In genomic region chr10:124650820-124651401, GRCh38 we compare ENCODE assay signal across 8 cellular contexts.
A peak's percentile ranks its signal among the peaks of the same experiment; 100 is the strongest.
DNase-seq lines count a peak whose midpoint lies in the region; ATAC-seq and TF ChIP-seq lines count a peak whose summit lies in the region.
"Had no signal": no experiment of that assay in that cellular context is flagged by ENCODE, and none has a peak within 500 bp of the region (broad histone marks: within the 10 kb centered on the region; RNA-seq: fewer than 3 reads in every experiment).

No MANE protein-coding gene starts in this region.

- ATAC-seq in mucosa of descending colon: peak; percentile 30
- no peak for ATAC-seq in HG02938 (IDR thresholded peaks at IDR 0.05; ENCODE audit: unreplicated experiment)

- TF ChIP-seq POLR2A in transverse colon (IDR thresholded peaks at IDR 0.05): no peak

- H4K20me1 ChIP-seq in Loucy (ENCODE audit: insufficient read depth, low read length, poor library complexity, severe bottlenecking): peaks cover 5% of the 10 kb centered on the region

- no peak overlapping the region for H3K4me3 Mint-ChIP-seq in type B pancreatic cell

- no peaks in the 10 kb centered on the region for H3K9me3 Mint-ChIP-seq in type B pancreatic cell

- H3K4me3 ChIP-seq in Loucy (ENCODE audit: low read length, poor library complexity, severe bottlenecking) (peak overlapping the region; percentile 14), mucosa of descending colon (no peak overlapping the region), transverse colon (no peak overlapping the region), colonic mucosa (no peak overlapping the region)
- H3K4me3 ChIP-seq: cardiac muscle cell had no signal

- H3K27ac Mint-ChIP-seq in type B pancreatic cell: no peak overlapping the region

- TF ChIP-seq EP300 in transverse colon (IDR thresholded peaks at IDR 0.05; ENCODE audit: low read depth): no peak

- peak overlapping the region; percentile 46 for H3K9ac ChIP-seq in Loucy (ENCODE audit: low read depth, low read length, poor library complexity, severe bottlenecking)
- H3K9ac ChIP-seq in colonic mucosa (ENCODE audit: low read depth in 2 of 2, low read length in 2 of 2): no peak overlapping the region

- H3K79me2 ChIP-seq in Loucy (ENCODE audit: insufficient read depth, low read length): peaks cover 66% of the 10 kb centered on the region; the same call in 1 of the 2 replicates

- in situ Hi-C loops in transverse colon (cut with MboI; ENCODE audit: low pct_ligation_motif_present in 1 of 4, low pct_unique_long_range_greater_than_20kb in 1 of 4, low sequenced_read_pairs in 3 of 4): no loop called here

- peaks cover 4% of the 10 kb centered on the region for H3K36me3 Mint-ChIP-seq in type B pancreatic cell

- H3K36me3 ChIP-seq in Loucy (ENCODE audit: insufficient read depth, low read length): peaks cover 16% of the 10 kb centered on the region; the same call in 1 of the 2 replicates
- no peaks in the 10 kb centered on the region for H3K36me3 ChIP-seq in mucosa of descending colon (ENCODE audit: low read depth)
- no peaks in the 10 kb centered on the region for H3K36me3 ChIP-seq in transverse colon
- no peaks in the 10 kb centered on the region for H3K36me3 ChIP-seq in colonic mucosa
- H3K36me3 ChIP-seq: cardiac muscle cell had no signal

- no peaks in the 10 kb centered on the region for H3K9me3 ChIP-seq in Loucy (ENCODE audit: insufficient read depth, low read depth, low read length)
- H3K9me3 ChIP-seq in mucosa of descending colon: no peaks in the 10 kb centered on the region
- H3K9me3 ChIP-seq in transverse colon: no peaks in the 10 kb centered on the region
- H3K9me3 ChIP-seq in colonic mucosa: no peaks in the 10 kb centered on the region

- WGBS in transverse colon (ENCODE audit: low coverage in 1 of 2), 2 donors: 87 to 100% methylated on average over 1 to 13 of the region's 13 CpGs

- DNase-seq in activated T-helper 1 cell treated with Interleukin-2 at 50 U/mL for 16 hours (ENCODE audit: low read depth) (peak; percentile 65), mucosa of descending colon (peak in 2 of 3 donors; percentile 50 to 73), transverse colon (no peak), colonic mucosa (no peak), type B pancreatic cell (ENCODE audit: extremely low spot score, unreplicated experiment) (no peak)

- H3K27me3 Mint-ChIP-seq in type B pancreatic cell: no peaks in the 10 kb centered on the region

- no peaks in the 10 kb centered on the region for H3F3A ChIP-seq in Loucy (ENCODE audit: low read depth)

- H2AFZ ChIP-seq in Loucy (ENCODE audit: low read length): no peak overlapping the region

- H3K9me2 ChIP-seq in Loucy (replicated peaks; ENCODE audit: low read depth, low read length): no peaks in the 10 kb centered on the region

- H3K4me1 ChIP-seq in Loucy (ENCODE audit: insufficient read depth, low read length, poor library complexity, severe bottlenecking): peaks cover 46% of the 10 kb centered on the region
- H3K4me1 ChIP-seq in mucosa of descending colon (ENCODE audit: low read depth): peaks cover 34% of the 10 kb centered on the region
- peaks cover 31 to 64% (median 40%) of the 10 kb centered on the region in 4 donors for H3K4me1 ChIP-seq in transverse colon
- H3K4me1 ChIP-seq in colonic mucosa: peaks cover 27% of the 10 kb centered on the region

- peak overlapping the region; percentile 60 for H3K4me2 ChIP-seq in Loucy (ENCODE audit: low read depth, low read length, poor library complexity, severe bottlenecking)

- no peaks in the 10 kb centered on the region for H3K27me3 ChIP-seq in Loucy (ENCODE audit: insufficient read depth, low read length, poor library complexity, severe bottlenecking)
- no peaks in the 10 kb centered on the region for H3K27me3 ChIP-seq in transverse colon
- H3K27me3 ChIP-seq in colonic mucosa: no peaks in the 10 kb centered on the region
- H3K27me3 ChIP-seq: cardiac muscle cell had no signal

- intact Hi-C loops in mucosa of descending colon (cut with DNase I, micrococcal nuclease): no loop called here
- intact Hi-C loops in transverse colon (cut with DNase I; ENCODE audit: low total_unique reads): no loop called here
- intact Hi-C loops in colonic mucosa (cut with DNase I): no loop called here

- H3K27ac ChIP-seq in transverse colon (peak overlapping the region; percentile 27 to 81 (median 60)), colonic mucosa (no peak overlapping the region)
- H3K27ac ChIP-seq: cardiac muscle cell had no signal

- H3K4me1 Mint-ChIP-seq in type B pancreatic cell (ENCODE audit: unreplicated experiment): peaks cover 30% of the 10 kb centered on the region

- TF ChIP-seq CTCF in Loucy (conservative IDR thresholded peaks at IDR 0.05; ENCODE audit: low read length) (no peak), mucosa of descending colon (IDR thresholded peaks at IDR 0.05) (no peak), transverse colon (IDR thresholded peaks at IDR 0.05) (no peak), colonic mucosa (IDR thresholded peaks at IDR 0.05) (no peak), type B pancreatic cell (conservative IDR thresholded peaks at IDR 0.05) (no peak)

Comparison
In these comparisons a context has a peak if more than half of its experiments do, and no peak if none do; other contexts are left out.
1. DNase-seq: peak in activated T-helper 1 cell treated with Interleukin-2 at 50 U/mL for 16 hours (single experiment) and mucosa of descending colon (2 of 3); none in transverse colon (single experiment), colonic mucosa (single experiment) and type B pancreatic cell (single experiment).